1 cellular context compared by ENCODE assay signal in the genomic region with DNA sequence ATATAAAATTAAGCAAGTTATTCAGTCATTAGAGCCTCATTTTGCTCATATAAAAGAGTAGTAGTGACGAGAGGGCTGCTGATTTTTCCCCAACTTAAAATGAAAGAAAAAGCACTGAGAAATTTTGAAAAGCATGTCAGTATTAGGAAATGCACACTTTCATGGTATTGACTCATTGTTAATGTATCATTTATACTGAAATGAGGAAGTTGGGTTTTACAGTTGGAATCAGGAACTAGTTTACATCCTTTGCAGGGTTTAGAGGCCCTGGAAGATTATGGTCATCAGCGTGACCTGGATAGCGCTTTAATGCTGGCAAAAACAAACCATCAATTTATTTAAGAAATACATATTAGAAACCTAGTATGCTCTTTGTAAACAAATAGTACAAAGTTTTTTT.
TF ChIP-seq lines count a peak whose summit lies in the region.

No MANE protein-coding gene starts in this region.

TF ChIP-seq in GM12878, 131 proteins besides CTCF, POLR2A, EP300 and RAD21 (continued from another document):
- TF ChIP-seq, protein P1, sequence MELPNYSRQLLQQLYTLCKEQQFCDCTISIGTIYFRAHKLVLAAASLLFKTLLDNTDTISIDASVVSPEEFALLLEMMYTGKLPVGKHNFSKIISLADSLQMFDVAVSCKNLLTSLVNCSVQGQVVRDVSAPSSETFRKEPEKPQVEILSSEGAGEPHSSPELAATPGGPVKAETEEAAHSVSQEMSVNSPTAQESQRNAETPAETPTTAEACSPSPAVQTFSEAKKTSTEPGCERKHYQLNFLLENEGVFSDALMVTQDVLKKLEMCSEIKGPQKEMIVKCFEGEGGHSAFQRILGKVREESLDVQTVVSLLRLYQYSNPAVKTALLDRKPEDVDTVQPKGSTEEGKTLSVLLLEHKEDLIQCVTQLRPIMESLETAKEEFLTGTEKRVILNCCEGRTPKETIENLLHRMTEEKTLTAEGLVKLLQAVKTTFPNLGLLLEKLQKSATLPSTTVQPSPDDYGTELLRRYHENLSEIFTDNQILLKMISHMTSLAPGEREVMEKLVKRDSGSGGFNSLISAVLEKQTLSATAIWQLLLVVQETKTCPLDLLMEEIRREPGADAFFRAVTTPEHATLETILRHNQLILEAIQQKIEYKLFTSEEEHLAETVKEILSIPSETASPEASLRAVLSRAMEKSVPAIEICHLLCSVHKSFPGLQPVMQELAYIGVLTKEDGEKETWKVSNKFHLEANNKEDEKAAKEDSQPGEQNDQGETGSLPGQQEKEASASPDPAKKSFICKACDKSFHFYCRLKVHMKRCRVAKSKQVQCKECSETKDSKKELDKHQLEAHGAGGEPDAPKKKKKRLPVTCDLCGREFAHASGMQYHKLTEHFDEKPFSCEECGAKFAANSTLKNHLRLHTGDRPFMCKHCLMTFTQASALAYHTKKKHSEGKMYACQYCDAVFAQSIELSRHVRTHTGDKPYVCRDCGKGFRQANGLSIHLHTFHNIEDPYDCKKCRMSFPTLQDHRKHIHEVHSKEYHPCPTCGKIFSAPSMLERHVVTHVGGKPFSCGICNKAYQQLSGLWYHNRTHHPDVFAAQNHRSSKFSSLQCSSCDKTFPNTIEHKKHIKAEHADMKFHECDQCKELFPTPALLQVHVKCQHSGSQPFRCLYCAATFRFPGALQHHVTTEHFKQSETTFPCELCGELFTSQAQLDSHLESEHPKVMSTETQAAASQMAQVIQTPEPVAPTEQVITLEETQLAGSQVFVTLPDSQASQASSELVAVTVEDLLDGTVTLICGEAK (IDR thresholded peaks at IDR 0.05; ENCODE audit: borderline replicate concordance) = no peak
- no peak for TF ChIP-seq ZBED1 (IDR thresholded peaks at IDR 0.05; ENCODE audit: borderline replicate concordance)
- TF ChIP-seq STAT3 (IDR thresholded peaks at IDR 0.05; ENCODE audit: low read depth, low read length) = no peak
- TF ChIP-seq ETV6 (conservative IDR thresholded peaks at IDR 0.05 in 1 of 2, IDR thresholded peaks at IDR 0.05 in 1 of 2; ENCODE audit: borderline replicate concordance in 1 of 2, low read depth in 1 of 2) = peak in 1 of 2 experiments; percentile 25; a peak in 1 of 4 replicates
- no peak for TF ChIP-seq BRCA1 (IDR thresholded peaks at IDR 0.05; ENCODE audit: low read depth, low read length)
- TF ChIP-seq MTA2 (IDR thresholded peaks at IDR 0.05; ENCODE audit: low read depth) = 0 out of 2 replicates have a peak, but pooled peaks have one; percentile 10
- no peak for TF ChIP-seq TCF3 (IDR thresholded peaks at IDR 0.05; ENCODE audit: borderline replicate concordance, insufficient read depth, low read depth, low read length)
- no peak for TF ChIP-seq POLR2AphosphoS2 (IDR thresholded peaks at IDR 0.05; ENCODE audit: low read depth, low read length)
- TF ChIP-seq WRNIP1 (IDR thresholded peaks at IDR 0.05; ENCODE audit: borderline replicate concordance, low read depth, low read length) = no peak
- peak; percentile 59 for TF ChIP-seq EED (IDR thresholded peaks at IDR 0.05; ENCODE audit: low read depth)
- TF ChIP-seq PAX8 (IDR thresholded peaks at IDR 0.05) = no peak
- peak; percentile 33; the same call in 1 of the 2 replicates for TF ChIP-seq CREM (IDR thresholded peaks at IDR 0.05; ENCODE audit: low read depth)
